In the genomic region with DNA sequence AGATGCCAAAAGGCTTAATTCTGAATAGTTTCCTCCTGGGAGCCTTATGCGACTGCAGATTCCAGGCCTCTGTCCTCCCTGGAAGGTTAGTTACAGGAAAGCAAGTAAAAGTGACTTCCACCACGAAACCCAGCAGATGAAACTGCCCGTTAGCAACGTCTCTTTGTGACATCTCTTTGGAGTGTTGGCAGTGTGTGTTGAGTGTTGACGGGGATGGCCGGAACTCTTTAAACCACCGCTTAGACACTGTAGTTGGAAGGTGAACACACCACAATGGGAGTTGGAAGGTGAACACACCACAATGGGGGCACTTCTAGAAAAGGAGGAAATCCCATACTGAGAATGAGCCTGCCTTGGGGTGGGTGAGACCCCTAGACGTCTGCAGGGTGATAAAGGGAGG, we compare ENCODE assay signal across 10 cellular contexts. TPM values are rescaled to one million over a fixed set of nuclear protein-coding genes. Genes with fewer than 3 reads are reported as not detected.
DNase-seq lines count a peak whose midpoint lies in the region; ATAC-seq and TF ChIP-seq lines count a peak whose summit lies in the region.
"Had no signal": no experiment of that assay in that cellular context is flagged by ENCODE, and none has a peak within 500 bp of the region (broad histone marks: within the 10 kb centered on the region; RNA-seq: fewer than 3 reads in every experiment).

No MANE protein-coding gene starts in this region.

- no peaks in the 10 kb centered on the region for H3K27me3 ChIP-seq in KMS-11 (ENCODE audit: insufficient read depth, low read depth)

- H3K9me3 Mint-ChIP-seq in Calu3 (ENCODE audit: low read depth, unreplicated experiment) (no peaks in the 10 kb centered on the region), nephron (no peaks in the 10 kb centered on the region)
- H3K9me3 Mint-ChIP-seq in activated naive CD4-positive, alpha-beta T cell treated with anti-CD3 and anti-CD28 coated beads, Interleukin-2, amount 50 U/mL, for 24 hours = no peaks in the 10 kb centered on the region

- peaks cover 53% of the 10 kb centered on the region for H3K4me1 ChIP-seq in KMS-11 (ENCODE audit: low read depth, poor library complexity, severe bottlenecking)

- intact Hi-C loops in Calu3 (cut with micrococcal nuclease; ENCODE audit: unreplicated experiment) = no loop called here

- H3K9ac ChIP-seq in KMS-11 = peak overlapping the region; percentile 85; the same call in 1 of the 2 replicates

- H2AFZ ChIP-seq in KMS-11 (ENCODE audit: low read depth) = peak overlapping the region; percentile 90; the same call in 1 of the 2 replicates

- TF ChIP-seq CTCF in Calu3 (IDR thresholded peaks at IDR 0.05; ENCODE audit: unreplicated experiment) (no peak), KMS-11 (conservative IDR thresholded peaks at IDR 0.05; ENCODE audit: low read depth, low read length) (no peak), nephron (IDR thresholded peaks at IDR 0.05; ENCODE audit: unreplicated experiment in 3 of 3) (no peak)

- H3K36me3 Mint-ChIP-seq in Calu3 (ENCODE audit: insufficient read depth, unreplicated experiment) (peaks cover 8% of the 10 kb centered on the region), nephron (ENCODE audit: low read depth) (no peaks in the 10 kb centered on the region)
- H3K36me3 Mint-ChIP-seq in activated naive CD4-positive, alpha-beta T cell treated with anti-CD3 and anti-CD28 coated beads, Interleukin-2, amount 50 U/mL, for 24 hours = peaks cover 8% of the 10 kb centered on the region

- H3K27ac ChIP-seq in KMS-11 = no peak overlapping the region

- peaks cover 23% of the 10 kb centered on the region; the same call in 1 of the 2 replicates for H3K79me2 ChIP-seq in KMS-11 (ENCODE audit: insufficient read depth, low read depth)

- DNase-seq in Calu3 (no peak), NCI-H345 (lab: John Stamatoyannopoulos, UW) (no peak)
- DNase-seq: kidney glomerular epithelial cell, SIG-M5 had no signal

- H3K27me3 Mint-ChIP-seq in Calu3 (ENCODE audit: unreplicated experiment) (peaks cover 50% of the 10 kb centered on the region), nephron (ENCODE audit: low read depth) (peaks cover 61% of the 10 kb centered on the region)
- no peaks in the 10 kb centered on the region for H3K27me3 Mint-ChIP-seq in activated naive CD4-positive, alpha-beta T cell treated with anti-CD3 and anti-CD28 coated beads, Interleukin-2, amount 50 U/mL, for 24 hours

- H3K27ac Mint-ChIP-seq in Calu3 (ENCODE audit: unreplicated experiment) = peak overlapping the region; percentile 49
- peak overlapping the region; percentile 100 for H3K27ac Mint-ChIP-seq in activated naive CD4-positive, alpha-beta T cell treated with anti-CD3 and anti-CD28 coated beads, Interleukin-2, amount 50 U/mL, for 24 hours
- H3K27ac Mint-ChIP-seq in nephron = no peak overlapping the region

- no TSS peak for BruUV-seq in Calu3 (replicated peaks; lab: Mats Ljungman, UMichigan)

- ATAC-seq in GM18498 (IDR thresholded peaks at IDR 0.05; ENCODE audit: unreplicated experiment) (no peak), GM18519 (IDR thresholded peaks at IDR 0.05; ENCODE audit: low FRiP score, unreplicated experiment) (no peak), HG02973 (IDR thresholded peaks at IDR 0.05; ENCODE audit: unreplicated experiment) (no peak)

- no peak overlapping the region for H3K4me3 ChIP-seq in KMS-11 (IDR thresholded peaks at IDR 0.05; ENCODE audit: insufficient read depth, low read depth, low read length)

- peaks cover 22% of the 10 kb centered on the region for H3K4me1 Mint-ChIP-seq in Calu3 (ENCODE audit: low read depth, unreplicated experiment)
- peaks cover 91% of the 10 kb centered on the region for H3K4me1 Mint-ChIP-seq in activated naive CD4-positive, alpha-beta T cell treated with anti-CD3 and anti-CD28 coated beads, Interleukin-2, amount 50 U/mL, for 24 hours
- peaks cover 24% of the 10 kb centered on the region for H3K4me1 Mint-ChIP-seq in nephron

- peak overlapping the region; percentile 98 for H3K4me2 ChIP-seq in KMS-11

- H4K20me1 ChIP-seq in KMS-11 (ENCODE audit: insufficient read depth) = no peaks in the 10 kb centered on the region

- H3K4me3 Mint-ChIP-seq in Calu3 (ENCODE audit: low read depth, unreplicated experiment) = peak overlapping the region; percentile 67
- peak overlapping the region; percentile 100 for H3K4me3 Mint-ChIP-seq in activated naive CD4-positive, alpha-beta T cell treated with anti-CD3 and anti-CD28 coated beads, Interleukin-2, amount 50 U/mL, for 24 hours
- H3K4me3 Mint-ChIP-seq in nephron = peak overlapping the region in 2 of 3 experiments; percentile 55 to 70

- H3K36me3 ChIP-seq in KMS-11 (ENCODE audit: insufficient read depth) = no peaks in the 10 kb centered on the region

- CTCF ChIA-PET in Calu3 (lab: Charles Lee) = no interaction called here

RNA-seq across cellular contexts. Expression of a gene that starts 0.9 kb away (rescaled TPM):
- total RNA-seq in Calu3 (2022) = 4.4 and 9.3 TPM in 2 replicates

Comparison
In these comparisons a context has a peak if more than half of its experiments do, and no peak if none do; other contexts are left out.
1. H3K27ac Mint-ChIP-seq: peak in Calu3 (single experiment) and activated naive CD4-positive, alpha-beta T cell treated with anti-CD3 and anti-CD28 coated beads, Interleukin-2, amount 50 U/mL, for 24 hours (single experiment); none in nephron (0 of 3).
2. Peak in every context shown above with its lines, with median percentiles within 50 percentile points of each other: H3K4me3 Mint-ChIP-seq.